ENCODE assay signal across 33 cellular contexts in the genomic region with DNA sequence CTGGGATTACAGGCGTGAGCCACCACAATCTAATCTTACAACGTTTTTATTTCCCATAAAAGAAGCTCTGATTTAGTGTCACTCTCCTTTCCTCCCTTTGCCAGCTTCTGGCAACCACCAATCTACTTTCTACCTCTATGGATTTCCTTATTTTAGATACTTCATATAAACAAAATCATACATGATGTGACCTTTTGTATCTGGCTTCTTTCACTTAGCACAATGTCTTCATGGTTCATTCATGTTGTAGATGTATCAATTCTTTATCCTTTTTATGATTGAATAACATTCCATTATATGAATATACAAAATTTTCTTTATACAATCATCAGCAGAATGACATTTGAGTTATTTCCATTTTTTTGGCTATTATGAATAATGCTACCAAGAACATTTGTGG. TPM values are rescaled to one million over a fixed set of nuclear protein-coding genes. Genes with fewer than 3 reads are reported as not detected.
DNase-seq lines count a peak whose midpoint lies in the region; ATAC-seq, FAIRE-seq and TF ChIP-seq lines count a peak whose summit lies in the region.
"Had no signal": no experiment of that assay in that cellular context is flagged by ENCODE, and none has a peak within 500 bp of the region (broad histone marks: within the 10 kb centered on the region; RNA-seq: fewer than 3 reads in every experiment).

No MANE protein-coding gene starts in this region.

- DNase-seq in left ventricle myocardium inferior (no peak), left ventricle myocardium superior (no peak), kidney (no peak)
- DNase-seq: 8988T; ACHN; AML-193; BE2C; C1 segment of cervical spinal cord; Caco-2; Calu3; CD4-positive, alpha-beta memory T cell; CD4-positive, alpha-beta T cell; CD4-positive, CD25-positive, alpha-beta regulatory T cell; CD8-positive, alpha-beta memory T cell; CD8-positive, alpha-beta T cell; COR-L47; DMS 273 treated with DMSO at 0.1 percent for 48 hours; DMS153; DMS79; DMS79 treated with DMSO at 0.1 percent for 48 hours; DND-41; EL had no signal

- H3K4me3 ChIP-seq in left ventricle myocardium inferior, result no peak overlapping the region
- H3K4me3 ChIP-seq in HEK293 (ENCODE audit: low read depth, low read length), result no peak overlapping the region
- no peak overlapping the region for H3K4me3 ChIP-seq in kidney (ENCODE audit: low read length in 2 of 2)
- H3K4me3 ChIP-seq: A549; BLaER1; BLaER1 treated with 17β-estradiol and CSF1 and Interleukin-3, amounts not matched to agents 10 nM and 100 nM had no signal

- TF ChIP-seq CTCF in left ventricle myocardium inferior (IDR thresholded peaks at IDR 0.05; ENCODE audit: borderline replicate concordance), result no peak
- no peak for TF ChIP-seq CTCF in HEK293 (tag by site-specific recombination; IDR thresholded peaks at IDR 0.05)
- no peak for TF ChIP-seq CTCF in VCaP (conservative IDR thresholded peaks at IDR 0.05)
- no peak for TF ChIP-seq CTCF in kidney (IDR thresholded peaks at IDR 0.05; ENCODE audit: borderline replicate concordance, extremely low read depth, insufficient read depth)

- H3K36me3 ChIP-seq in left ventricle myocardium inferior, result no peaks in the 10 kb centered on the region
- no peaks in the 10 kb centered on the region for H3K36me3 ChIP-seq in HEK293 (ENCODE audit: control insufficient read depth in 2 of 2, insufficient read depth in 1 of 2, low read length in 2 of 2)
- H3K36me3 ChIP-seq in kidney (ENCODE audit: control insufficient read depth in 1 of 2, insufficient read depth in 2 of 2, low read length in 2 of 2), result no peaks in the 10 kb centered on the region
- H3K36me3 ChIP-seq: BE2C; BLaER1; BLaER1 treated with 17β-estradiol and CSF1 and Interleukin-3, amounts not matched to agents 10 nM and 100 nM had no signal

- H3K4me3 Mint-ChIP-seq in activated T-helper 17 cell treated with anti-CD3 and anti-CD28 coated beads, Interleukin-2, amount 50 U/mL, for 72 hours, result no peak overlapping the region
- H3K4me3 Mint-ChIP-seq: B cell; CD14-positive monocyte; CD4-positive, alpha-beta memory T cell; CD4-positive, alpha-beta T cell; CD4-positive, CD25-positive, alpha-beta regulatory T cell; CD8-positive, alpha-beta memory T cell; CD8-positive, alpha-beta T cell had no signal

- H3K9me3 ChIP-seq in left ventricle myocardium inferior (replicated peaks) (no peaks in the 10 kb centered on the region), HEK293 (ENCODE audit: control insufficient read depth, insufficient read depth, low read depth, low read length) (no peaks in the 10 kb centered on the region; the same call in 1 of the 2 replicates), kidney (ENCODE audit: control insufficient read depth in 1 of 2, low read length in 2 of 2) (no peaks in the 10 kb centered on the region)
- H3K9me3 ChIP-seq: BE2C, Caco-2 had no signal

- H3K27ac Mint-ChIP-seq in activated T-helper 17 cell treated with anti-CD3 and anti-CD28 coated beads, Interleukin-2, amount 50 U/mL, for 72 hours, result no peak overlapping the region
- H3K27ac Mint-ChIP-seq: B cell; CD14-positive monocyte; CD4-positive, alpha-beta memory T cell; CD4-positive, alpha-beta T cell; CD4-positive, CD25-positive, alpha-beta regulatory T cell; CD8-positive, alpha-beta memory T cell; CD8-positive, alpha-beta T cell had no signal

- H3K27me3 ChIP-seq in left ventricle myocardium inferior (ENCODE audit: low read depth), result no peaks in the 10 kb centered on the region
- H3K27me3 ChIP-seq: BE2C; BLaER1; BLaER1 treated with 17β-estradiol and CSF1 and Interleukin-3, amounts not matched to agents 10 nM and 100 nM had no signal

- no peaks in the 10 kb centered on the region for H3K36me3 Mint-ChIP-seq in activated T-helper 17 cell treated with anti-CD3 and anti-CD28 coated beads, Interleukin-2, amount 50 U/mL, for 72 hours (ENCODE audit: low read depth)
- H3K36me3 Mint-ChIP-seq: CD14-positive monocyte; CD4-positive, alpha-beta memory T cell; CD4-positive, CD25-positive, alpha-beta regulatory T cell; CD8-positive, alpha-beta memory T cell; CD8-positive, alpha-beta T cell had no signal

- CTCF ChIA-PET in HEK293 (lab: Yijun Ruan, JAX), result interaction anchor here (0.6 to 1.8 kb wide), 4 partner anchors 9 to 137 kb away, joined by 3 to 6 read pairs (median 4); a partner anchor contains a TSS

- H3K9ac ChIP-seq in kidney (ENCODE audit: low read length in 2 of 2), result no peak overlapping the region
- H3K9ac ChIP-seq: BLaER1; BLaER1 treated with 17β-estradiol and CSF1 and Interleukin-3, amounts not matched to agents 10 nM and 100 nM had no signal

- peaks cover 34% of the 10 kb centered on the region for H3K4me1 ChIP-seq in left ventricle myocardium inferior
- H3K4me1 ChIP-seq in HEK293 (ENCODE audit: control insufficient read depth, insufficient read depth, low read length), result peaks cover 24% of the 10 kb centered on the region
- peaks cover 0 to 2% of the 10 kb centered on the region in 2 donors for H3K4me1 ChIP-seq in kidney (ENCODE audit: control insufficient read depth in 1 of 2, insufficient read depth in 1 of 2, low read depth in 1 of 2, low read length in 2 of 2)
- H3K4me1 ChIP-seq: A549, BE2C, BLaER1, Caco-2 had no signal

- no peaks in the 10 kb centered on the region for H3K4me1 Mint-ChIP-seq in activated T-helper 17 cell treated with anti-CD3 and anti-CD28 coated beads, Interleukin-2, amount 50 U/mL, for 72 hours
- H3K4me1 Mint-ChIP-seq: B cell; CD14-positive monocyte; CD4-positive, alpha-beta memory T cell; CD4-positive, CD25-positive, alpha-beta regulatory T cell; CD8-positive, alpha-beta memory T cell had no signal

- FAIRE-seq in kidney (lab: Jason Lieb, UNC), result no peak
- FAIRE-seq: A204.1, A549, D721Med had no signal

- no peak for ATAC-seq in left ventricle myocardium superior
- no peak for ATAC-seq in activated T-helper 17 cell treated with anti-CD3 and anti-CD28 coated beads, Interleukin-2, amount 50 U/mL, for 72 hours (replicated peaks)
- ATAC-seq: A549; CD8-positive, alpha-beta T cell had no signal

- peaks cover 33% of the 10 kb centered on the region for H3K27me3 Mint-ChIP-seq in activated T-helper 17 cell treated with anti-CD3 and anti-CD28 coated beads, Interleukin-2, amount 50 U/mL, for 72 hours

- intact Hi-C loops in left ventricle myocardium inferior (cut with micrococcal nuclease) (no loop called here), left ventricle myocardium superior (cut with micrococcal nuclease) (no loop called here), kidney (cut with DNase I) (no loop called here)

- POLR2A ChIA-PET in HEK293 (lab: Yijun Ruan, JAX), result interaction anchor here (1.5 to 1.9 kb wide), 2 partner anchors 9 to 23 kb away, joined by 4 to 13 read pairs; a partner anchor contains a TSS

- H3K27ac ChIP-seq in left ventricle myocardium inferior (replicated peaks) (peak overlapping the region; percentile 18), HEK293 (ENCODE audit: extremely low read depth, low read depth, low read length) (no peak overlapping the region), VCaP (peak overlapping the region; percentile 82), kidney (ENCODE audit: low read depth in 2 of 2, low read length in 2 of 2) (no peak overlapping the region)
- H3K27ac ChIP-seq: 22Rv1; A549; BLaER1; BLaER1 treated with 17β-estradiol and CSF1 and Interleukin-3, amounts not matched to agents 10 nM and 100 nM had no signal

- peaks cover 11% of the 10 kb centered on the region for H3K9me3 Mint-ChIP-seq in activated T-helper 17 cell treated with anti-CD3 and anti-CD28 coated beads, Interleukin-2, amount 50 U/mL, for 72 hours

TF ChIP-seq in HEK293, 187 proteins besides CTCF, POLR2A, EP300 and RAD21 (continues in another document):
- no peak for TF ChIP-seq ZNF23 (tag by site-specific recombination; IDR thresholded peaks at IDR 0.05; ENCODE audit: borderline replicate concordance)
- peak; percentile 56 for TF ChIP-seq SETDB1 (IDR thresholded peaks at IDR 0.05; ENCODE audit: insufficient read length, low read length)
- no peak for TF ChIP-seq FEZF1 (tag by site-specific recombination; IDR thresholded peaks at IDR 0.05)
- peak; percentile 78 for TF ChIP-seq ZNF510 (tag by site-specific recombination; IDR thresholded peaks at IDR 0.05; ENCODE audit: insufficient replicate concordance)
- no peak for TF ChIP-seq ZNF501 (tag by site-specific recombination; IDR thresholded peaks at IDR 0.05)
- TF ChIP-seq, protein P1, sequence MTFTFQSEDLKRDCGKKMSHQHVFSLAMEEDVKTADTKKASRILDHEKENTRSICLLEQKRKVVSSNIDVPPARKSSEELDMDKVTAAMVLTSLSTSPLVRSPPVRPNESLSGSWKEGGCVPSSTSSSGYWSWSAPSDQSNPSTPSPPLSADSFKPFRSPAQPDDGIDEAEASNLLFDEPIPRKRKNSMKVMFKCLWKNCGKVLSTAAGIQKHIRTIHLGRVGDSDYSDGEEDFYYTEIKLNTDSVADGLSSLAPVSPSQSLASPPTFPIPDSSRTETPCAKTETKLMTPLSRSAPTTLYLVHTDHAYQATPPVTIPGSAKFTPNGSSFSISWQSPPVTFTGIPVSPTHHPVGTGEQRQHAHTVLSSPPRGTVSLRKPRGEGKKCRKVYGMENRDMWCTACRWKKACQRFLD (tag by site-specific recombination; IDR thresholded peaks at IDR 0.05), result no peak
- no peak for TF ChIP-seq ZNF707 (tag by site-specific recombination; IDR thresholded peaks at IDR 0.05)
- TF ChIP-seq KLF1 (tag by site-specific recombination; IDR thresholded peaks at IDR 0.05), result no peak
- TF ChIP-seq, protein P2, sequence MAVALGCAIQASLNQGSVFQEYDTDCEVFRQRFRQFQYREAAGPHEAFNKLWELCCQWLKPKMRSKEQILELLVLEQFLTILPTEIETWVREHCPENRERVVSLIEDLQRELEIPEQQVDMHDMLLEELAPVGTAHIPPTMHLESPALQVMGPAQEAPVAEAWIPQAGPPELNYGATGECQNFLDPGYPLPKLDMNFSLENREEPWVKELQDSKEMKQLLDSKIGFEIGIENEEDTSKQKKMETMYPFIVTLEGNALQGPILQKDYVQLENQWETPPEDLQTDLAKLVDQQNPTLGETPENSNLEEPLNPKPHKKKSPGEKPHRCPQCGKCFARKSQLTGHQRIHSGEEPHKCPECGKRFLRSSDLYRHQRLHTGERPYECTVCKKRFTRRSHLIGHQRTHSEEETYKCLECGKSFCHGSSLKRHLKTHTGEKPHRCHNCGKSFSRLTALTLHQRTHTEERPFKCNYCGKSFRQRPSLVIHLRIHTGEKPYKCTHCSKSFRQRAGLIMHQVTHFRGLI (tag by site-specific recombination; IDR thresholded peaks at IDR 0.05), result no peak
- TF ChIP-seq ZNF121 (tag by site-specific recombination; IDR thresholded peaks at IDR 0.05), result no peak

RNA-seq across cellular contexts. Expression of a gene that starts 9.7 kb away (rescaled TPM):
- 52.8 TPM for total RNA-seq in left ventricle myocardium inferior
- total RNA-seq in left ventricle myocardium superior, result 57.0 TPM
- 10 to 100 TPM; 13.6 to 21.5 TPM for total RNA-seq in activated T-helper 17 cell treated with anti-CD3 and anti-CD28 coated beads, Interleukin-2, amount 50 U/mL, for 72 hours
- 149 TPM for total RNA-seq in kidney
- polyA plus RNA-seq in kidney (ENCODE audit: insufficient read depth, low read depth, low replicate concordance), result 9.5 TPM

Comparison
In these comparisons a context has a peak if more than half of its experiments do, and no peak if none do; other contexts are left out.
1. H3K27ac ChIP-seq: peak in left ventricle myocardium inferior (single experiment) and VCaP (single experiment); none in HEK293 (single experiment) and kidney (0 of 2).